In the genomic region with DNA sequence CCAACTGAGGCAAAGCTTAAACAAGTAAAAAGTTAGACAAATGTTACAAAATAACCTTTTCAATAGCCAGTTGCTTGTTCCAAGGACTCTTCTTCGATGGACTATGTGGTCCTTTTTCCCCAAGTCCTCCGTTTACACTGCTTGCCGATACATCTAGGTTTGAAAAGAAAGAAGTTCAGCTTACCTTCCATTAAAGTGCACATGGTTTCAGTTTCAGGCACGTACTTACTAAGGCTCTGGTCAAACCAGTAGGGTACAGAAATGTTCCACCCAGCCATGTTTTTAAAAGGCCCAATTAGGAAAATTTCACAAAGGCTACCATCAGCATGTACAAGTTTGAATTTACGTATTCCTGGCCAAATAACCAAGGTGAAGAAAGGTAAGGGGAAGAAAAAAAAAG, we compare ENCODE assay signal across 8 cellular contexts. TPM values are rescaled to one million over a fixed set of nuclear protein-coding genes. Genes with fewer than 3 reads are reported as not detected.
DNase-seq lines count a peak whose midpoint lies in the region; ATAC-seq, FAIRE-seq and TF ChIP-seq lines count a peak whose summit lies in the region.

No MANE protein-coding gene starts in this region.

- H3K4me1 ChIP-seq in Karpas-422 (ENCODE audit: low read length) (peaks cover 54% of the 10 kb centered on the region), GM12878 (ENCODE audit: control insufficient read depth, insufficient read depth, low read length) (no peaks in the 10 kb centered on the region; the same call in none of the 2 replicates), mesenchymal stem cell (ENCODE audit: control insufficient read depth, insufficient read depth, low read depth, low read length) (no peaks in the 10 kb centered on the region), adrenal gland (replicated peaks in 1 of 2) (peaks cover 32 to 67% of the 10 kb centered on the region in 2 donors)

- H2BK5ac ChIP-seq in mesenchymal stem cell (ENCODE audit: low read depth, low read length, poor library complexity, severe bottlenecking), result no peak overlapping the region

- no peaks in the 10 kb centered on the region for H3K9me2 ChIP-seq in Karpas-422 (replicated peaks; ENCODE audit: insufficient read depth, low read length)

- no peak overlapping the region for H2BK120ac ChIP-seq in mesenchymal stem cell (ENCODE audit: low read depth, low read length)

- peaks cover 44% of the 10 kb centered on the region for H3K79me2 ChIP-seq in Karpas-422 (ENCODE audit: low read length)
- peaks cover 83% of the 10 kb centered on the region for H3K79me2 ChIP-seq in GM12878 (ENCODE audit: control insufficient read depth, insufficient read depth, low read length)

- in situ Hi-C loops in GM12878 (cut with MboI), result no loop called here

- H3K4me2 ChIP-seq in Karpas-422 (ENCODE audit: low read depth, low read length, poor library complexity, severe bottlenecking), result peak overlapping the region; percentile 87
- H3K4me2 ChIP-seq in GM12878 (ENCODE audit: control insufficient read depth, insufficient read depth), result peak overlapping the region; percentile 75
- peak overlapping the region; percentile 75 for H3K4me2 ChIP-seq in mesenchymal stem cell (ENCODE audit: low read length, poor library complexity, severe bottlenecking)

- no peak overlapping the region for H2BK15ac ChIP-seq in mesenchymal stem cell (ENCODE audit: low read depth, poor library complexity, severe bottlenecking)

- H4K8ac ChIP-seq in mesenchymal stem cell (ENCODE audit: low read length), result no peak overlapping the region

- POLR2A ChIA-PET in GM12878 (lab: Charles Lee), result interaction anchor here (0.6 to 6.4 kb wide), 3 partner anchors 9 to 285 kb away, joined by 3 to 60 read pairs (median 6); a partner anchor contains a TSS

- H3K27me3 ChIP-seq in Karpas-422 (ENCODE audit: low read length), result no peaks in the 10 kb centered on the region
- H3K27me3 ChIP-seq in GM12878 (replicated peaks in 1 of 2; ENCODE audit: control insufficient read depth in 2 of 2, insufficient read depth in 2 of 2, low read length in 1 of 2), result no peaks in the 10 kb centered on the region
- H3K27me3 ChIP-seq in mesenchymal stem cell (ENCODE audit: control insufficient read depth in 1 of 2, insufficient read depth in 1 of 2, low read length in 2 of 2), result no peaks in the 10 kb centered on the region
- H3K27me3 ChIP-seq in adrenal gland, result no peaks in the 10 kb centered on the region

- no peak overlapping the region for H2BK12ac ChIP-seq in mesenchymal stem cell (ENCODE audit: low read length in 2 of 2)

- SMC1A ChIA-PET in GM12878 (lab: Charles Lee; ENCODE audit: uncharacterized antibody, unreplicated experiment), result interaction anchor here (0.6 to 2.1 kb wide), 4 partner anchors 8 to 1411 kb away, joined by 3 to 9 read pairs (median 3); a partner anchor contains a TSS

- peak overlapping the region; percentile 91 for H3K27ac ChIP-seq in Karpas-422 (ENCODE audit: low read length)
- H3K27ac ChIP-seq in GM12878 (ENCODE audit: control insufficient read depth, insufficient read depth), result peak overlapping the region; percentile 45
- no peak overlapping the region for H3K27ac ChIP-seq in mesenchymal stem cell (ENCODE audit: low read length, poor library complexity, severe bottlenecking)
- peak overlapping the region in 2 of 5 donors; percentile 98 to 99 for H3K27ac ChIP-seq in adrenal gland

- H4K20me1 ChIP-seq in Karpas-422 (ENCODE audit: insufficient read depth, low read depth, low read length), result peaks cover 27% of the 10 kb centered on the region
- H4K20me1 ChIP-seq in GM12878 (ENCODE audit: control insufficient read depth, insufficient read depth), result no peaks in the 10 kb centered on the region; the same call in 1 of the 2 replicates

- H3K9ac ChIP-seq in Karpas-422 (ENCODE audit: low read length), result peak overlapping the region; percentile 98
- peak overlapping the region; percentile 97 for H3K9ac ChIP-seq in GM12878 (ENCODE audit: control insufficient read depth, insufficient read depth, low read length)
- peak overlapping the region; percentile 95 for H3K9ac ChIP-seq in mesenchymal stem cell (ENCODE audit: low read length)

- H3K9me3 ChIP-seq in Karpas-422 (ENCODE audit: low read length) (no peaks in the 10 kb centered on the region), GM12878 (replicated peaks; ENCODE audit: control insufficient read depth, insufficient read depth, low read length) (no peaks in the 10 kb centered on the region; the same call in 2 of the 3 replicates), mesenchymal stem cell (ENCODE audit: control insufficient read depth, low read length) (no peaks in the 10 kb centered on the region), adrenal gland (replicated peaks in 1 of 3) (no peaks in the 10 kb centered on the region)

- BruUV-seq in GM12878 (replicated peaks; lab: Mats Ljungman, UMichigan), result no TSS peak

- TF ChIP-seq CTCF in GM12878 (IDR thresholded peaks at IDR 0.05 in 2 of 3, conservative IDR thresholded peaks at IDR 0.05 in 1 of 3; ENCODE audit: control insufficient read depth in 2 of 3, extremely low read depth in 1 of 3, insufficient read depth in 1 of 3, low read depth in 3 of 3, low read length in 3 of 3), result no peak
- no peak for TF ChIP-seq CTCF in adrenal gland (IDR thresholded peaks at IDR 0.05)

- no peak overlapping the region for H3K23ac ChIP-seq in mesenchymal stem cell (ENCODE audit: low read length in 2 of 2)

- no peak overlapping the region for H4K91ac ChIP-seq in mesenchymal stem cell (ENCODE audit: low read length)

- H3K4me3 ChIP-seq in Karpas-422 (ENCODE audit: low read length) (peak overlapping the region; percentile 94), GM12878 (peak overlapping the region; percentile 87), mesenchymal stem cell (ENCODE audit: insufficient read depth in 1 of 2, low read depth in 1 of 2, low read length in 2 of 2) (peak overlapping the region in 1 of 2 experiments; percentile 95), adrenal gland (peak overlapping the region in 1 of 4 donors; percentile 83)

- RAD21 ChIA-PET in GM12878 (lab: Charles Lee; ENCODE audit: unreplicated experiment), result interaction anchor here (1.6 kb wide), 1 partner anchor 175 kb away, joined by 4 read pairs; no protein-coding TSS in a partner anchor

- DNase-seq in DMS53 (lab: John Stamatoyannopoulos, UW), result peak; percentile 60
- peak; percentile 70 for DNase-seq in Karpas-422
- no peak for DNase-seq in GM12878 (ENCODE audit: low read depth, low spot score)
- DNase-seq in mesenchymal stem cell, result peak; percentile 70
- no peak for DNase-seq in NCI-H1092 treated with DMSO at 0.1 percent for 48 hours (lab: John Stamatoyannopoulos, UW)
- no peak for DNase-seq in adrenal gland

- 1% methylated on average over 5 of the region's 5 CpGs for WGBS in GM12878 (ENCODE audit: insufficient coverage, insufficient replicate concordance, low lambda C conversion rate, missing lambda C conversion rate)
- WGBS in mesenchymal stem cell, result 22% methylated on average over 4 of the region's 5 CpGs
- 8 to 12% (median 12%) methylated on average over 5 of the region's 5 CpGs for WGBS in adrenal gland, 4 donors

- H3K4ac ChIP-seq in mesenchymal stem cell (ENCODE audit: low read depth in 1 of 2, low read length in 2 of 2), result no peak overlapping the region

- FAIRE-seq in GM12878 (lab: Jason Lieb, UNC), result peak; percentile 64

- 0 out of 2 replicates have a peak, but pooled peaks have one; percentile 27 for TF ChIP-seq POLR2A in GM12878 (IDR thresholded peaks at IDR 0.05; ENCODE audit: low read depth, low read length)
- TF ChIP-seq POLR2A in adrenal gland (IDR thresholded peaks at IDR 0.05), result no peak

- intact Hi-C loops in GM12878 (cut with micrococcal nuclease; ENCODE audit: unreplicated experiment), result loop anchor here (1.0 to 10.0 kb wide), 2 partner anchors 8 to 350 kb away; no protein-coding TSS in a partner anchor
- intact Hi-C loops in adrenal gland (cut with DNase I), result no loop called here

- no peak overlapping the region for H2AFZ ChIP-seq in Karpas-422 (ENCODE audit: low read length)
- no peak overlapping the region for H2AFZ ChIP-seq in GM12878 (ENCODE audit: control insufficient read depth, low read depth, low read length)
- no peak overlapping the region for H2AFZ ChIP-seq in mesenchymal stem cell (ENCODE audit: low read depth, low read length)

- no peak for TF ChIP-seq EP300 in GM12878 (IDR thresholded peaks at IDR 0.05; ENCODE audit: borderline replicate concordance in 1 of 2, control insufficient read depth in 1 of 2, low read depth in 2 of 2, low read length in 2 of 2)

- H3K14ac ChIP-seq in mesenchymal stem cell (ENCODE audit: low read length in 2 of 2), result no peak overlapping the region

- H2AK5ac ChIP-seq in mesenchymal stem cell (ENCODE audit: low read length, severe bottlenecking), result no peak overlapping the region

- CTCF ChIA-PET in GM12878 (lab: Yijun Ruan, JAX), result interaction anchor here (0.6 to 1.5 kb wide), 7 partner anchors 8 to 1325 kb away, joined by 3 to 12 read pairs (median 3); a partner anchor contains a TSS

- peaks cover 3% of the 10 kb centered on the region for H3K79me1 ChIP-seq in mesenchymal stem cell (replicated peaks; ENCODE audit: low read length, poor library complexity, severe bottlenecking)

- ATAC-seq in GM12878 (peak; percentile 9), GM21723 (IDR thresholded peaks at IDR 0.05; ENCODE audit: unreplicated experiment) (no peak), GM19397 (IDR thresholded peaks at IDR 0.05; ENCODE audit: unreplicated experiment) (no peak)

- no peak overlapping the region for H3K18ac ChIP-seq in mesenchymal stem cell (ENCODE audit: low read depth in 1 of 2, low read length in 2 of 2)

- H3K36me3 ChIP-seq in Karpas-422 (ENCODE audit: insufficient read depth, low read length) (peaks cover 43% of the 10 kb centered on the region), GM12878 (ENCODE audit: control insufficient read depth in 2 of 2, insufficient read depth in 2 of 2, low read length in 1 of 2) (peaks cover 8 to 33% of the 10 kb centered on the region in 2 experiments), mesenchymal stem cell (ENCODE audit: control insufficient read depth in 1 of 2, insufficient read depth in 2 of 2, low read depth in 1 of 2, low read length in 2 of 2) (peaks cover 12 to 55% of the 10 kb centered on the region in 2 experiments), adrenal gland (replicated peaks in 1 of 2) (peaks cover 0 to 55% of the 10 kb centered on the region in 2 donors)

- no peak for TF ChIP-seq RAD21 in GM12878 (IDR thresholded peaks at IDR 0.05; ENCODE audit: insufficient read depth, low read depth, low read length)

RNA-seq across cellular contexts. Expression of a gene that starts 2.1 kb away (rescaled TPM):
- 328 and 459 TPM in 2 replicates for total RNA-seq in Karpas-422 (2014; rRNA removed; shearing (Covaris generic); ENCODE audit: low replicate concordance)
- 562 and 723 TPM in 2 replicates for total RNA-seq in GM12878 (2013; cell fraction: nucleolus; rRNA removed)
- 640 and 710 TPM in 2 replicates for total RNA-seq in GM12878 (2014; rRNA removed)
- total RNA-seq in GM12878 (2014; rRNA removed; fragmentation: Illumina TruSeq; extraction: Trizol), result 257 and 261 TPM in 2 replicates
- total RNA-seq in GM12878 (2021), result 532 and 545 TPM in 2 replicates
- polyA plus RNA-seq in GM12878 (2011; ENCODE audit: low read depth), result 168 TPM
- polyA plus RNA-seq in GM12878 (2011; rRNA removed), result 484 and 614 TPM in 2 replicates
- 262 and 617 TPM in 2 replicates for polyA plus RNA-seq in GM12878 (2011; cell fraction: cytosol; rRNA removed)
- polyA plus RNA-seq in GM12878 (2011; cell fraction: nucleus; rRNA removed), result 1,271 and 1,407 TPM in 2 replicates
- 265 and 285 TPM in 2 replicates for polyA plus RNA-seq in GM12878 (2012)
- 414 and 418 TPM in 2 replicates for polyA plus RNA-seq in GM12878 (2014; fragmentation: Illumina TruSeq; extraction: Trizol)
- 100 to 1,000 TPM; 225 to 363 TPM for polyA plus RNA-seq in GM12878 (2014; fragmentation: Nextera tagmentation; extraction: Ambion mirVana)
- polyA plus RNA-seq in GM12878 (2014; rRNA removed), result 795 and 1,321 TPM in 2 replicates
- 100 to 1,000 TPM; 392 to 407 TPM for polyA plus RNA-seq in GM12878 (2016; fragmentation: Nextera tagmentation; extraction: Ambion mirVana)
- polyA minus RNA-seq in GM12878 (2011; rRNA and poly(A)+ RNA removed), result 114 and 147 TPM in 2 replicates
- 187 and 201 TPM in 2 replicates for polyA minus RNA-seq in GM12878 (2011; cell fraction: cytosol; rRNA and poly(A)+ RNA removed)
- 579 and 952 TPM in 2 replicates for polyA minus RNA-seq in GM12878 (2011; cell fraction: nucleus; rRNA and poly(A)+ RNA removed)
- 127 TPM for polyA plus RNA-seq in mesenchymal stem cell (2013, experiment 1 of 2)
- 137 TPM for polyA plus RNA-seq in mesenchymal stem cell (2013, experiment 2 of 2)
- 100 to 1,000 TPM; 115 to 242 (median 212) TPM for total RNA-seq in adrenal gland
- 100 to 1,000 TPM; 103 to 269 (median 151) TPM for polyA plus RNA-seq in adrenal gland

RNA-seq across cellular contexts. Expression of a gene that starts 2.9 kb away (rescaled TPM):
- total RNA-seq in Karpas-422 (2014; rRNA removed; shearing (Covaris generic); ENCODE audit: low replicate concordance), result 19.1 and 34.3 TPM in 2 replicates
- total RNA-seq in GM12878 (2013; cell fraction: nucleolus; rRNA removed), result 116 TPM in 2 replicates
- total RNA-seq in GM12878 (2014; rRNA removed) (18.9 and 21.1 TPM in 2 replicates), GM12878 (2014; rRNA removed; fragmentation: Illumina TruSeq; extraction: Trizol) (13.0 and 13.7 TPM in 2 replicates), GM12878 (2021) (13.6 and 13.9 TPM in 2 replicates), adrenal gland (10 to 100 TPM; 24.2 to 50.0 (median 31.8) TPM)
- polyA plus RNA-seq in GM12878 (2011; ENCODE audit: low read depth), result 11.4 TPM
- polyA plus RNA-seq in GM12878 (2011; rRNA removed) (19.4 TPM in 2 replicates), GM12878 (2014; fragmentation: Illumina TruSeq; extraction: Trizol) (10.0 and 11.0 TPM in 2 replicates), GM12878 (2014; fragmentation: Nextera tagmentation; extraction: Ambion mirVana) (10 to 100 TPM; 11.2 to 15.8 TPM), GM12878 (2014; rRNA removed) (15.3 and 16.5 TPM in 2 replicates), GM12878 (2016; fragmentation: Nextera tagmentation; extraction: Ambion mirVana) (10 to 100 TPM; 17.0 to 19.0 TPM), adrenal gland (10 to 100 TPM in 2 of 3 donors, 1 to 10 TPM in 1; 9.4 to 20.4 (median 11.8) TPM)
- polyA plus RNA-seq in GM12878 (2011; cell fraction: cytosol; rRNA removed), result 16.8 and 18.3 TPM in 2 replicates
- 34.5 and 35.2 TPM in 2 replicates for polyA plus RNA-seq in GM12878 (2011; cell fraction: nucleus; rRNA removed)
- polyA plus RNA-seq in GM12878 (2012), result 11.9 and 14.2 TPM in 2 replicates
- polyA minus RNA-seq in GM12878 (2011; rRNA and poly(A)+ RNA removed), result 35.3 and 45.0 TPM in 2 replicates
- 6.8 and 11.8 TPM in 2 replicates for polyA minus RNA-seq in GM12878 (2011; cell fraction: cytosol; rRNA and poly(A)+ RNA removed)
- polyA minus RNA-seq in GM12878 (2011; cell fraction: nucleus; rRNA and poly(A)+ RNA removed), result 21.5 and 37.0 TPM in 2 replicates
- polyA plus RNA-seq in mesenchymal stem cell (2013, experiment 1 of 2), result 24.6 TPM
- polyA plus RNA-seq in mesenchymal stem cell (2013, experiment 2 of 2), result 23.7 TPM

RNA-seq across cellular contexts. Expression of a gene that starts 8.4 kb away (rescaled TPM):
- 43.4 and 72.4 TPM in 2 replicates for total RNA-seq in Karpas-422 (2014; rRNA removed; shearing (Covaris generic); ENCODE audit: low replicate concordance)
- total RNA-seq in GM12878 (2013; cell fraction: nucleolus; rRNA removed), result 24.5 and 25.5 TPM in 2 replicates
- 32.0 and 33.4 TPM in 2 replicates for total RNA-seq in GM12878 (2014; rRNA removed)
- total RNA-seq in GM12878 (2014; rRNA removed; fragmentation: Illumina TruSeq; extraction: Trizol), result 23.2 and 26.7 TPM in 2 replicates
- 25.6 and 28.0 TPM in 2 replicates for total RNA-seq in GM12878 (2021)
- polyA plus RNA-seq in GM12878 (2011; ENCODE audit: low read depth), result 43.8 TPM
- 52.0 and 64.0 TPM in 2 replicates for polyA plus RNA-seq in GM12878 (2011; rRNA removed)
- 31.3 and 35.8 TPM in 2 replicates for polyA plus RNA-seq in GM12878 (2011; cell fraction: cytosol; rRNA removed)
- polyA plus RNA-seq in GM12878 (2011; cell fraction: nucleus; rRNA removed), result 27.8 and 36.4 TPM in 2 replicates
- polyA plus RNA-seq in GM12878 (2012), result 36.6 and 41.5 TPM in 2 replicates
- 29.9 and 44.8 TPM in 2 replicates for polyA plus RNA-seq in GM12878 (2014; fragmentation: Illumina TruSeq; extraction: Trizol)
- polyA plus RNA-seq in GM12878 (2014; fragmentation: Nextera tagmentation; extraction: Ambion mirVana), result 10 to 100 TPM; 27.3 to 29.4 TPM
- polyA plus RNA-seq in GM12878 (2014; rRNA removed), result 35.0 and 42.7 TPM in 2 replicates
- 10 to 100 TPM; 61.4 to 61.5 TPM for polyA plus RNA-seq in GM12878 (2016; fragmentation: Nextera tagmentation; extraction: Ambion mirVana)
- 17.4 and 21.7 TPM in 2 replicates for polyA minus RNA-seq in GM12878 (2011; rRNA and poly(A)+ RNA removed)
- 5.7 and 7.1 TPM in 2 replicates for polyA minus RNA-seq in GM12878 (2011; cell fraction: cytosol; rRNA and poly(A)+ RNA removed)
- 10.8 and 11.2 TPM in 2 replicates for polyA minus RNA-seq in GM12878 (2011; cell fraction: nucleus; rRNA and poly(A)+ RNA removed)
- polyA plus RNA-seq in mesenchymal stem cell (2013, experiment 1 of 2), result 35.5 TPM
- polyA plus RNA-seq in mesenchymal stem cell (2013, experiment 2 of 2), result 38.7 TPM
- total RNA-seq in adrenal gland, result 10 to 100 TPM; 24.6 to 91.5 (median 37.7) TPM
- polyA plus RNA-seq in adrenal gland, result 10 to 100 TPM; 48.0 to 84.9 (median 54.5) TPM

RNA-seq across cellular contexts. Expression of a gene that starts 8.6 kb away (rescaled TPM):
- total RNA-seq in Karpas-422 (2014; rRNA removed; shearing (Covaris generic); ENCODE audit: low replicate concordance), result 16.2 and 20.5 TPM in 2 replicates
- 22.2 and 23.3 TPM in 2 replicates for total RNA-seq in GM12878 (2013; cell fraction: nucleolus; rRNA removed)
- total RNA-seq in GM12878 (2014; rRNA removed) (17.0 and 18.2 TPM in 2 replicates), GM12878 (2014; rRNA removed; fragmentation: Illumina TruSeq; extraction: Trizol) (16.7 and 19.2 TPM in 2 replicates), GM12878 (2021) (26.8 and 30.4 TPM in 2 replicates), adrenal gland (100 to 1,000 TPM in 1 of 8 donors, 10 to 100 TPM in 7; 23.5 to 105 (median 36.3) TPM)
- 18.4 TPM for polyA plus RNA-seq in GM12878 (2011; ENCODE audit: low read depth)
- polyA plus RNA-seq in GM12878 (2011; rRNA removed) (12.5 and 22.5 TPM in 2 replicates), GM12878 (2014; fragmentation: Illumina TruSeq; extraction: Trizol) (19.1 and 21.8 TPM in 2 replicates), GM12878 (2014; fragmentation: Nextera tagmentation; extraction: Ambion mirVana) (1 to 10 TPM; 1.2 to 6.5 TPM), GM12878 (2014; rRNA removed) (24.2 and 27.6 TPM in 2 replicates), GM12878 (2016; fragmentation: Nextera tagmentation; extraction: Ambion mirVana) (10 to 100 TPM; 32.6 to 36.0 TPM), adrenal gland (10 to 100 TPM; 53.7 to 66.9 (median 58.8) TPM)
- polyA plus RNA-seq in GM12878 (2011; cell fraction: cytosol; rRNA removed), result 27.6 and 31.8 TPM in 2 replicates
- 66.5 and 72.0 TPM in 2 replicates for polyA plus RNA-seq in GM12878 (2011; cell fraction: nucleus; rRNA removed)
- polyA plus RNA-seq in GM12878 (2012), result 22.8 and 29.0 TPM in 2 replicates
- 9.0 and 10.2 TPM in 2 replicates for polyA minus RNA-seq in GM12878 (2011; rRNA and poly(A)+ RNA removed)
- 6.4 and 6.7 TPM in 2 replicates for polyA minus RNA-seq in GM12878 (2011; cell fraction: cytosol; rRNA and poly(A)+ RNA removed)
- polyA minus RNA-seq in GM12878 (2011; cell fraction: nucleus; rRNA and poly(A)+ RNA removed), result 10.4 and 16.3 TPM in 2 replicates
- polyA plus RNA-seq in mesenchymal stem cell (2013, experiment 1 of 2), result 23.3 TPM
- 24.1 TPM for polyA plus RNA-seq in mesenchymal stem cell (2013, experiment 2 of 2)

RNA-seq across cellular contexts. Expression of a gene that starts 24.2 kb away (rescaled TPM):
- total RNA-seq in Karpas-422 (2014; rRNA removed; shearing (Covaris generic); ENCODE audit: low replicate concordance), result 0.45 TPM in 1 of 2 replicates, not detected in the other
- total RNA-seq in GM12878 (2013; cell fraction: nucleolus; rRNA removed), result 0.33 and 0.54 TPM in 2 replicates
- total RNA-seq in GM12878 (2014; rRNA removed), result 0.56 and 1.9 TPM in 2 replicates
- total RNA-seq in GM12878 (2014; rRNA removed; fragmentation: Illumina TruSeq; extraction: Trizol), result 0.49 and 0.60 TPM in 2 replicates
- total RNA-seq in GM12878 (2021), result 1.1 and 1.3 TPM in 2 replicates
- polyA plus RNA-seq in GM12878 (2011; ENCODE audit: low read depth), result 0.50 TPM
- 0.15 and 0.30 TPM in 2 replicates for polyA plus RNA-seq in GM12878 (2011; rRNA removed)
- 0.03 and 0.06 TPM in 2 replicates for polyA plus RNA-seq in GM12878 (2011; cell fraction: cytosol; rRNA removed)
- polyA plus RNA-seq in GM12878 (2011; cell fraction: nucleus; rRNA removed), result 0.06 and 0.07 TPM in 2 replicates
- 0.66 and 0.87 TPM in 2 replicates for polyA plus RNA-seq in GM12878 (2012)
- polyA plus RNA-seq in GM12878 (2014; fragmentation: Illumina TruSeq; extraction: Trizol), result 0.96 and 3.4 TPM in 2 replicates
- polyA plus RNA-seq in GM12878 (2014; fragmentation: Nextera tagmentation; extraction: Ambion mirVana), result under 1 TPM; 0.03 to 0.16 TPM
- polyA plus RNA-seq in GM12878 (2014; rRNA removed), result 0.48 and 2.0 TPM in 2 replicates
- polyA plus RNA-seq in GM12878 (2016; fragmentation: Nextera tagmentation; extraction: Ambion mirVana), result under 1 TPM; 0.08 to 0.18 TPM
- polyA minus RNA-seq in GM12878 (2011; rRNA and poly(A)+ RNA removed), result 0.10 TPM in 1 of 2 replicates, not detected in the other
- polyA minus RNA-seq in GM12878 (2011; cell fraction: cytosol; rRNA and poly(A)+ RNA removed), result not detected in 2 replicates
- not detected in 2 replicates for polyA minus RNA-seq in GM12878 (2011; cell fraction: nucleus; rRNA and poly(A)+ RNA removed)
- polyA plus RNA-seq in mesenchymal stem cell (2013, experiment 1 of 2), result 167 TPM
- 173 TPM for polyA plus RNA-seq in mesenchymal stem cell (2013, experiment 2 of 2)
- 100 to 1,000 TPM; 200 to 541 (median 356) TPM for total RNA-seq in adrenal gland
- polyA plus RNA-seq in adrenal gland, result 100 to 1,000 TPM in 2 of 3 donors, 10 to 100 TPM in 1; 81.5 to 573 (median 167) TPM

Comparison
In these comparisons a context has a peak if more than half of its experiments do, and no peak if none do; other contexts are left out.
1. DNase-seq: peak in DMS53 (single experiment), Karpas-422 (single experiment) and mesenchymal stem cell (single experiment); none in GM12878 (single experiment), NCI-H1092 treated with DMSO at 0.1 percent for 48 hours (single experiment) and adrenal gland (0 of 7).
2. Peak in every context shown above with its lines, with median percentiles within 50 percentile points of each other: H3K4me2 ChIP-seq and H3K9ac ChIP-seq.